ENCODE assay signal across 8 cellular contexts in genomic region chr14:23286020-23286903, GRCh38. TPM values are rescaled to one million over a fixed set of nuclear protein-coding genes. Genes with fewer than 3 reads are reported as not detected.
DNase-seq lines count a peak whose midpoint lies in the region; ATAC-seq, FAIRE-seq and TF ChIP-seq lines count a peak whose summit lies in the region.

TSS of gene HOMEZ (minus strand) at chr14:23286132. CDS start at chr14:23285952, 180 bp downstream.

- H3K4me2 ChIP-seq in OCI-LY1 (ENCODE audit: low read length): peak within 1 kb of the TSS; percentile 98
- H3K4me2 ChIP-seq in endothelial cell of umbilical vein (ENCODE audit: insufficient read depth, low read length): peak within 1 kb of the TSS; percentile 96

- H3K79me2 ChIP-seq in OCI-LY1 (ENCODE audit: insufficient read depth, low read length) (no peaks in the 10 kb centered on the region), endothelial cell of umbilical vein (ENCODE audit: control insufficient read depth, insufficient read depth, low read length) (peaks cover 14% of the 10 kb centered on the region)

- no peaks in the 10 kb centered on the region for H3F3A ChIP-seq in OCI-LY1 (ENCODE audit: insufficient read depth, low read length)

- intact Hi-C loops in endothelial cell of umbilical vein (cut with micrococcal nuclease): loop anchor here (1.0 to 2.0 kb wide), 4 partner anchors 9 to 183 kb away; partner anchors contain the start of genes NGDN and PABPN1

- H3K9me3 ChIP-seq in HUES64 (ENCODE audit: insufficient read depth, low read depth, low read length) (no peaks in the 10 kb centered on the region), OCI-LY1 (ENCODE audit: low read length) (no peaks in the 10 kb centered on the region), endothelial cell of umbilical vein (replicated peaks; ENCODE audit: control insufficient read depth, insufficient read depth, low read length) (no peaks in the 10 kb centered on the region), mononuclear cell (ENCODE audit: low read depth, low read length) (no peaks in the 10 kb centered on the region)

- CTCF ChIA-PET in endothelial cell of umbilical vein (lab: Charles Lee): interaction anchor here (0.8 to 4.7 kb wide), 9 partner anchors 8 to 166 kb away, joined by 3 to 36 read pairs (median 4); partner anchors contain the start of gene PABPN1

- TSS peak; percentile 95 for BruUV-seq in endothelial cell of umbilical vein (replicated peaks; lab: Mats Ljungman, UMichigan)

- H3K27me3 ChIP-seq in HUES64 (ENCODE audit: insufficient read depth, low read length) (peaks cover 57% of the 10 kb centered on the region), OCI-LY1 (ENCODE audit: insufficient read depth, low read length) (no peaks in the 10 kb centered on the region), endothelial cell of umbilical vein (ENCODE audit: control insufficient read depth in 2 of 2, insufficient read depth in 2 of 2, low read length in 2 of 2) (peaks cover 2 to 12% of the 10 kb centered on the region in 2 experiments), mononuclear cell (ENCODE audit: insufficient read depth, low read length) (no peaks in the 10 kb centered on the region)

- H3K36me3 ChIP-seq in HUES64 (ENCODE audit: insufficient read depth, low read length) (no peaks in the 10 kb centered on the region; the same call in 1 of the 2 replicates), OCI-LY1 (ENCODE audit: insufficient read depth, low read length) (no peaks in the 10 kb centered on the region), endothelial cell of umbilical vein (ENCODE audit: control insufficient read depth in 2 of 2, extremely low read depth in 1 of 2, insufficient read depth in 2 of 2, low read length in 2 of 2) (no peaks in the 10 kb centered on the region)

- peak; percentile 84 for TF ChIP-seq POLR2A in endothelial cell of umbilical vein (IDR thresholded peaks at IDR 0.05; ENCODE audit: low read depth, low read length)

- no peaks in the 10 kb centered on the region for H4K20me1 ChIP-seq in OCI-LY1 (ENCODE audit: insufficient read depth, low read length)
- no peaks in the 10 kb centered on the region for H4K20me1 ChIP-seq in endothelial cell of umbilical vein (replicated peaks; ENCODE audit: control insufficient read depth, extremely low read depth, insufficient read depth, low read length)

- H3K9me2 ChIP-seq in OCI-LY1 (ENCODE audit: low read depth, low read length): no peaks in the 10 kb centered on the region

- WGBS in HUES64: 1% methylated on average over 53 of the region's 53 CpGs

- peak; percentile 98 for ATAC-seq in GM21447 (IDR thresholded peaks at IDR 0.05; ENCODE audit: unreplicated experiment)

- peaks cover 12% of the 10 kb centered on the region; the same call in 1 of the 2 replicates for H3K4me1 ChIP-seq in HUES64 (ENCODE audit: insufficient read depth, low read length)
- peaks cover 22% of the 10 kb centered on the region for H3K4me1 ChIP-seq in OCI-LY1 (ENCODE audit: insufficient read depth, low read length, severe bottlenecking)
- H3K4me1 ChIP-seq in endothelial cell of umbilical vein (ENCODE audit: control insufficient read depth, extremely low read depth, insufficient read depth, low read length): peaks cover 21% of the 10 kb centered on the region
- peaks cover 25% of the 10 kb centered on the region for H3K4me1 ChIP-seq in mononuclear cell (ENCODE audit: insufficient read depth, low read length)

- H3K4me3 ChIP-seq in HUES64 (ENCODE audit: low read length): peak within 1 kb of the TSS; percentile 89
- H3K4me3 ChIP-seq in OCI-LY1 (ENCODE audit: low read depth, low read length, poor library complexity, severe bottlenecking): peak within 1 kb of the TSS; percentile 80
- H3K4me3 ChIP-seq in endothelial cell of umbilical vein (replicated peaks in 1 of 3; ENCODE audit: insufficient read depth in 1 of 3, low read depth in 1 of 3, low read length in 3 of 3): peak within 1 kb of the TSS; percentile 79 to 98 (median 94)
- H3K4me3 ChIP-seq in mononuclear cell (ENCODE audit: low read length): peak within 1 kb of the TSS; percentile 71

- no peaks in the 10 kb centered on the region for H3K9me1 ChIP-seq in endothelial cell of umbilical vein (replicated peaks; ENCODE audit: control insufficient read depth, extremely low read depth, insufficient read depth, low read length)

- dilution Hi-C loops in endothelial cell of umbilical vein (cut with MboI; ENCODE audit: extremely low pct_ligation_motif_present, low sequenced_read_pairs): no loop called here

- H2AFZ ChIP-seq in OCI-LY1 (ENCODE audit: low read length) (peak within 1 kb of the TSS; percentile 94; the same call in 1 of the 2 replicates), endothelial cell of umbilical vein (ENCODE audit: low read depth, low read length) (peak within 1 kb of the TSS; percentile 93)

- H3K27ac ChIP-seq in HUES64 (ENCODE audit: low read depth, low read length): peak within 1 kb of the TSS; percentile 44
- peak within 1 kb of the TSS; percentile 42 for H3K27ac ChIP-seq in OCI-LY1 (ENCODE audit: low read depth, low read length, poor library complexity, severe bottlenecking)
- peak within 1 kb of the TSS; percentile 65 for H3K27ac ChIP-seq in endothelial cell of umbilical vein (ENCODE audit: insufficient read depth, low read depth, low read length)

- H3K9ac ChIP-seq in HUES64 (ENCODE audit: low read depth, low read length): peak within 1 kb of the TSS; percentile 75
- peak within 1 kb of the TSS; percentile 89 for H3K9ac ChIP-seq in OCI-LY1 (ENCODE audit: low read length)
- peak within 1 kb of the TSS; percentile 82 for H3K9ac ChIP-seq in endothelial cell of umbilical vein (replicated peaks; ENCODE audit: extremely low read depth, insufficient read depth, low read length)

- FAIRE-seq in endothelial cell of umbilical vein (lab: Jason Lieb, UNC): peak; percentile 97

- POLR2A ChIA-PET in endothelial cell of umbilical vein (lab: Charles Lee): interaction anchor here (1.1 kb wide), 1 partner anchor 15 kb away, joined by 5 read pairs; no protein-coding TSS in a partner anchor

- DNase-seq in D341Med (ENCODE audit: low spot score) (peak; percentile 98), endothelial cell of umbilical vein (ENCODE audit: low read depth, low spot score) (peak; percentile 99)
- DNase-seq in activated CD8-positive, alpha-beta memory T cell treated with anti-CD3 and anti-CD28 coated beads, Interleukin-2, amount 50 U/mL, for 4 hours: peak; percentile 98
- DNase-seq in stimulated activated CD8-positive, alpha-beta memory T cell treated with anti-CD3 and anti-CD28 coated beads, Interleukin-4, amount 100 ng/mL, for 1 hour (ENCODE audit: low read depth in 2 of 2, low spot score in 1 of 2): peak; percentile 96

- TF ChIP-seq CTCF in OCI-LY1 (IDR thresholded peaks at IDR 0.05; ENCODE audit: low read length) (no peak), endothelial cell of umbilical vein (IDR thresholded peaks at IDR 0.05; ENCODE audit: extremely low read depth in 1 of 2, insufficient read depth in 1 of 2, low read depth in 1 of 2, low read length in 2 of 2) (no peak)

TF ChIP-seq in endothelial cell of umbilical vein, 7 proteins besides CTCF, POLR2A, EP300 and RAD21:
- no peak for TF ChIP-seq FOS (IDR thresholded peaks at IDR 0.05; ENCODE audit: borderline replicate concordance, insufficient read depth, low read length)
- peak; percentile 69 for TF ChIP-seq EZH2 (IDR thresholded peaks at IDR 0.05; ENCODE audit: borderline replicate concordance, low read depth, low read length, severe bottlenecking)
- no peak for TF ChIP-seq MYC (IDR thresholded peaks at IDR 0.05; ENCODE audit: low read depth, low read length)
- TF ChIP-seq JUN (IDR thresholded peaks at IDR 0.05; ENCODE audit: borderline replicate concordance, insufficient read depth, insufficient read length, low read depth): no peak
- TF ChIP-seq GATA2 (IDR thresholded peaks at IDR 0.05; ENCODE audit: insufficient read depth, insufficient read length, low read depth, low read length): no peak
- peak; percentile 40 for TF ChIP-seq POLR2AphosphoS5 (IDR thresholded peaks at IDR 0.05; ENCODE audit: insufficient read depth, low read depth, low read length)

RNA-seq across cellular contexts. Expression of gene HOMEZ, which starts in this region (rescaled TPM):
- polyA plus RNA-seq in HUES64 (2013, experiment 1 of 2): 8.1 TPM
- polyA plus RNA-seq in HUES64 (2013, experiment 2 of 2): 11.6 TPM
- total RNA-seq in endothelial cell of umbilical vein (11.3 and 11.7 TPM in 2 replicates), mononuclear cell (1.5 TPM)
- 16.8 and 17.7 TPM in 2 replicates for polyA plus RNA-seq in endothelial cell of umbilical vein
- polyA plus RNA-seq in endothelial cell of umbilical vein (2011; cell fraction: cytosol; rRNA removed): 16.4 and 16.9 TPM in 2 replicates
- 6.7 and 8.7 TPM in 2 replicates for polyA plus RNA-seq in endothelial cell of umbilical vein (2011; cell fraction: nucleus; rRNA removed)
- polyA plus RNA-seq in endothelial cell of umbilical vein (2012): 7.3 and 8.0 TPM in 2 replicates
- 23.3 and 27.7 TPM in 2 replicates for polyA minus RNA-seq in endothelial cell of umbilical vein
- 18.6 TPM for polyA minus RNA-seq in endothelial cell of umbilical vein (2011; cell fraction: cytosol; rRNA and poly(A)+ RNA removed)
- 5.8 and 7.4 TPM in 2 replicates for polyA minus RNA-seq in endothelial cell of umbilical vein (2011; cell fraction: nucleus; rRNA and poly(A)+ RNA removed)

Comparison
In these comparisons a context has a peak if more than half of its experiments do, and no peak if none do; other contexts are left out.
1. Peak in every context shown above with its lines: DNase-seq, ATAC-seq, H3K4me3 ChIP-seq and H3K27ac ChIP-seq.